In genomic region chr12:98771811-98772752, GRCh38 we compare ENCODE assay signal across 13 cellular contexts.
A peak's percentile ranks its signal among the peaks of the same experiment; 100 is the strongest.
DNase-seq lines count a peak whose midpoint lies in the region; ATAC-seq lines count a peak whose summit lies in the region.
"Had no signal": no experiment of that assay in that cellular context is flagged by ENCODE, and none has a peak within 500 bp of the region (broad histone marks: within the 10 kb centered on the region; RNA-seq: fewer than 3 reads in every experiment).

No MANE protein-coding gene starts in this region.

- peaks cover 6% of the 10 kb centered on the region for H3K9me3 Mint-ChIP-seq in activated CD4-positive, alpha-beta T cell treated with anti-CD3 and anti-CD28 coated beads for 36 hours (ENCODE audit: low read depth)
- no peaks in the 10 kb centered on the region for H3K9me3 Mint-ChIP-seq in activated naive CD8-positive, alpha-beta T cell treated with anti-CD3 and anti-CD28 coated beads for 36 hours
- no peaks in the 10 kb centered on the region for H3K9me3 Mint-ChIP-seq in activated naive CD8-positive, alpha-beta T cell treated with anti-CD3 and anti-CD28 coated beads, Interleukin-2, amount 50 U/mL, for 24 hours
- H3K9me3 Mint-ChIP-seq in activated T-helper 17 cell treated with anti-CD3 and anti-CD28 coated beads, Interleukin-2, amount 50 U/mL, for 72 hours: peaks cover 4% of the 10 kb centered on the region

- no peaks in the 10 kb centered on the region for H3K27me3 Mint-ChIP-seq in activated CD4-positive, alpha-beta T cell treated with anti-CD3 and anti-CD28 coated beads for 36 hours
- H3K27me3 Mint-ChIP-seq in activated naive CD8-positive, alpha-beta T cell treated with anti-CD3 and anti-CD28 coated beads for 36 hours: no peaks in the 10 kb centered on the region
- H3K27me3 Mint-ChIP-seq in activated naive CD8-positive, alpha-beta T cell treated with anti-CD3 and anti-CD28 coated beads, Interleukin-2, amount 50 U/mL, for 24 hours: peaks cover 3% of the 10 kb centered on the region
- H3K27me3 Mint-ChIP-seq in activated T-helper 17 cell treated with anti-CD3 and anti-CD28 coated beads, Interleukin-2, amount 50 U/mL, for 72 hours: no peaks in the 10 kb centered on the region
- H3K27me3 Mint-ChIP-seq: CD4-positive, CD25-positive, alpha-beta regulatory T cell had no signal

- CTCF ChIA-PET in activated CD4-positive, alpha-beta T cell treated with anti-CD3 and anti-CD28 coated beads for 36 hours (lab: Charles Lee): interaction anchor here (0.7 kb wide), 1 partner anchor 19 kb away, joined by 3 read pairs; no protein-coding TSS in a partner anchor

- no peaks in the 10 kb centered on the region for H3K36me3 Mint-ChIP-seq in activated CD4-positive, alpha-beta T cell treated with anti-CD3 and anti-CD28 coated beads for 36 hours (ENCODE audit: low read depth)
- no peaks in the 10 kb centered on the region for H3K36me3 Mint-ChIP-seq in activated naive CD8-positive, alpha-beta T cell treated with anti-CD3 and anti-CD28 coated beads for 36 hours
- H3K36me3 Mint-ChIP-seq in activated naive CD8-positive, alpha-beta T cell treated with anti-CD3 and anti-CD28 coated beads, Interleukin-2, amount 50 U/mL, for 24 hours (ENCODE audit: low read depth): no peaks in the 10 kb centered on the region
- H3K36me3 Mint-ChIP-seq in activated T-helper 17 cell treated with anti-CD3 and anti-CD28 coated beads, Interleukin-2, amount 50 U/mL, for 72 hours (ENCODE audit: low read depth): no peaks in the 10 kb centered on the region

- POLR2A ChIA-PET in activated CD4-positive, alpha-beta T cell treated with anti-CD3 and anti-CD28 coated beads for 36 hours (lab: Charles Lee): no interaction called here

- intact Hi-C loops in activated CD4-positive, alpha-beta T cell treated with anti-CD3 and anti-CD28 coated beads for 36 hours (cut with DNase I, micrococcal nuclease): no loop called here
- intact Hi-C loops in left colon (cut with DNase I, micrococcal nuclease): no loop called here

- ATAC-seq in activated CD4-positive, alpha-beta T cell treated with anti-CD3 and anti-CD28 coated beads for 36 hours: peak; percentile 65
- no peak for ATAC-seq in activated naive CD8-positive, alpha-beta T cell treated with anti-CD3 and anti-CD28 coated beads, Interleukin-2, amount 50 U/mL, for 24 hours
- ATAC-seq in activated T-helper 17 cell treated with anti-CD3 and anti-CD28 coated beads, Interleukin-2, amount 50 U/mL, for 72 hours (replicated peaks): peak; percentile 79
- ATAC-seq in left colon: no peak

- H3K4me1 Mint-ChIP-seq in activated CD4-positive, alpha-beta T cell treated with anti-CD3 and anti-CD28 coated beads for 36 hours: peaks cover 10% of the 10 kb centered on the region
- H3K4me1 Mint-ChIP-seq in activated naive CD8-positive, alpha-beta T cell treated with anti-CD3 and anti-CD28 coated beads for 36 hours: peaks cover 4% of the 10 kb centered on the region
- peaks cover 4% of the 10 kb centered on the region for H3K4me1 Mint-ChIP-seq in activated naive CD8-positive, alpha-beta T cell treated with anti-CD3 and anti-CD28 coated beads, Interleukin-2, amount 50 U/mL, for 24 hours
- peaks cover 8% of the 10 kb centered on the region for H3K4me1 Mint-ChIP-seq in activated T-helper 17 cell treated with anti-CD3 and anti-CD28 coated beads, Interleukin-2, amount 50 U/mL, for 72 hours

- peak; percentile 11 for DNase-seq in activated CD4-positive, alpha-beta T cell treated with anti-CD3 and anti-CD28 coated beads for 36 hours
- no peak for DNase-seq in activated CD4-positive, alpha-beta T cell treated with anti-CD3 and anti-CD28 coated beads for 4 hours
- DNase-seq in activated naive CD8-positive, alpha-beta T cell treated with anti-CD3 and anti-CD28 coated beads for 36 hours: no peak
- DNase-seq in activated naive CD8-positive, alpha-beta T cell treated with anti-CD3 and anti-CD28 coated beads, Interleukin-2, amount 50 U/mL, for 24 hours: no peak
- DNase-seq in NCI-H2196 (lab: John Stamatoyannopoulos, UW; ENCODE audit: unreplicated experiment) (no peak), left colon (no peak)
- DNase-seq: 8988T; AML-193; Calu3; CD4-positive, CD25-positive, alpha-beta regulatory T cell; DMS 273 treated with DMSO at 0.1 percent for 48 hours; HCEC 1CT had no signal

- H3K27ac Mint-ChIP-seq in activated CD4-positive, alpha-beta T cell treated with anti-CD3 and anti-CD28 coated beads for 36 hours: peak overlapping the region; percentile 45
- peak overlapping the region; percentile 38 for H3K27ac Mint-ChIP-seq in activated naive CD8-positive, alpha-beta T cell treated with anti-CD3 and anti-CD28 coated beads for 36 hours
- no peak overlapping the region for H3K27ac Mint-ChIP-seq in activated naive CD8-positive, alpha-beta T cell treated with anti-CD3 and anti-CD28 coated beads, Interleukin-2, amount 50 U/mL, for 24 hours
- peak overlapping the region; percentile 49 for H3K27ac Mint-ChIP-seq in activated T-helper 17 cell treated with anti-CD3 and anti-CD28 coated beads, Interleukin-2, amount 50 U/mL, for 72 hours

- no peak overlapping the region for H3K4me3 Mint-ChIP-seq in activated CD4-positive, alpha-beta T cell treated with anti-CD3 and anti-CD28 coated beads for 36 hours
- H3K4me3 Mint-ChIP-seq in activated naive CD8-positive, alpha-beta T cell treated with anti-CD3 and anti-CD28 coated beads for 36 hours: no peak overlapping the region
- H3K4me3 Mint-ChIP-seq in activated naive CD8-positive, alpha-beta T cell treated with anti-CD3 and anti-CD28 coated beads, Interleukin-2, amount 50 U/mL, for 24 hours: no peak overlapping the region
- no peak overlapping the region for H3K4me3 Mint-ChIP-seq in activated T-helper 17 cell treated with anti-CD3 and anti-CD28 coated beads, Interleukin-2, amount 50 U/mL, for 72 hours

Comparison
In these comparisons a context has a peak if more than half of its experiments do, and no peak if none do; other contexts are left out.
1. ATAC-seq: peak in activated CD4-positive, alpha-beta T cell treated with anti-CD3 and anti-CD28 coated beads for 36 hours (single experiment) and activated T-helper 17 cell treated with anti-CD3 and anti-CD28 coated beads, Interleukin-2, amount 50 U/mL, for 72 hours (single experiment); none in activated naive CD8-positive, alpha-beta T cell treated with anti-CD3 and anti-CD28 coated beads, Interleukin-2, amount 50 U/mL, for 24 hours (single experiment) and left colon (single experiment).